17 cellular contexts compared by ENCODE assay signal in the genomic region with DNA sequence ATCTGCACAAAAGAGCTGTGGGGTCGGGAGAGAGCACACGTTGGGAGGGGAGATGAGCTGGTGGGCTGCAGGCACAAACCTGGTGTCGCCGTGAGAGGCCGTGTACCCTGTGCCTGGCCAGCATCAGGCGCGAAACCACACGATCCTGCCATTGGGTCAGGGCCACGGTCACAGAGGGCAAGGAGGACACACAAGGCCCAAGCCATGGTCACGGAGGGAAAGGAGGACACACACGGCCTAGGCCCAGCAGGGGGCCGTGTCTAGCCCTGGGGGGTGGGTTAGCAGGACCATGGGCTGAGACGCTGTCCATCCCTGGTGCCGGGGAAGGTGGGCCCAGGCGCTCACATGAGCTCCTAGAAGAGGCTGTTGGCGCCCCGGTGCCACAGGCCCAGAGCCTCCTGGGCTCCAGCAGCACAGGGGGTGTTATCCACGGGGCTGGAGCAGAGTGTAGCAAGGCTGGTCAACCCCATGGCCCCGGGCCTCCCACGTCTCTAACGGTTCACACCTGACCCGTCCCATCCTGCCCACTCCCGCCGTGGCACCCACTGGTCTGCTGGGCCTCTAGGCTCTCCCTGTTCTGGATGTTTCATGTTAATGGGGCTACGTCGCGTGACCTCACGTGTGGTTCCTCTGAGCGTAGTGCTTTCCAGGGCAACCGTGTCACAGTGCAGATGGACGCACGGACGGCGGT. TPM values are rescaled to one million over a fixed set of nuclear protein-coding genes. Genes with fewer than 3 reads are reported as not detected.
A peak's percentile ranks its signal among the peaks of the same experiment; 100 is the strongest.
DNase-seq lines count a peak whose midpoint lies in the region; ATAC-seq, FAIRE-seq and TF ChIP-seq lines count a peak whose summit lies in the region.
"Had no signal": no experiment of that assay in that cellular context is flagged by ENCODE, and none has a peak within 500 bp of the region (broad histone marks: within the 10 kb centered on the region; RNA-seq: fewer than 3 reads in every experiment).

No MANE protein-coding gene starts in this region.

- no peaks in the 10 kb centered on the region for H3K4me1 ChIP-seq in HEK293 (ENCODE audit: control insufficient read depth, insufficient read depth, low read length)
- no peaks in the 10 kb centered on the region for H3K4me1 ChIP-seq in HepG2 (ENCODE audit: insufficient read depth, low read length)
- H3K4me1 ChIP-seq in left lung = no peaks in the 10 kb centered on the region

- FAIRE-seq in HepG2 (lab: Jason Lieb, UNC) = no peak
- FAIRE-seq: H1 had no signal

- no peak overlapping the region for H3K4me3 Mint-ChIP-seq in activated T-cell treated with anti-CD3 and anti-CD28 coated beads, Interleukin-2, amount 50 U/mL, for 24 hours
- no peak overlapping the region for H3K4me3 Mint-ChIP-seq in stimulated activated effector memory CD8-positive, alpha-beta T cell treated with anti-CD3 and anti-CD28 coated beads, Interleukin-12 subunit alpha, Interleukin-12 subunit beta, amount 100 ng/mL, for 72 hours
- H3K4me3 Mint-ChIP-seq: CD4-positive, alpha-beta T cell had no signal

- TF ChIP-seq CTCF in HEK293 (tag by site-specific recombination; IDR thresholded peaks at IDR 0.05) = no peak
- no peak for TF ChIP-seq CTCF in HepG2 (CRISPR knock-in tag; IDR thresholded peaks at IDR 0.05)
- TF ChIP-seq CTCF in left lung (IDR thresholded peaks at IDR 0.05) = no peak

- WGBS in HepG2 (ENCODE audit: low lambda C conversion rate) = 94% methylated on average over 6 of the region's 34 CpGs

- no peaks in the 10 kb centered on the region for H3K9me3 Mint-ChIP-seq in activated T-cell treated with anti-CD3 and anti-CD28 coated beads, Interleukin-2, amount 50 U/mL, for 24 hours
- H3K9me3 Mint-ChIP-seq in stimulated activated effector memory CD8-positive, alpha-beta T cell treated with anti-CD3 and anti-CD28 coated beads, Interleukin-12 subunit alpha, Interleukin-12 subunit beta, amount 100 ng/mL, for 72 hours = no peaks in the 10 kb centered on the region
- H3K9me3 Mint-ChIP-seq: CD4-positive, alpha-beta T cell had no signal

- H4K20me1 ChIP-seq in HepG2 (ENCODE audit: insufficient read depth, low read length) = no peaks in the 10 kb centered on the region

- H3K4me3 ChIP-seq in HEK293 (ENCODE audit: low read depth, low read length) = no peak overlapping the region
- H3K4me3 ChIP-seq in HepG2 (replicated peaks in 1 of 3; ENCODE audit: insufficient read depth in 1 of 3, low read depth in 2 of 3, low read length in 3 of 3) = no peak overlapping the region
- no peak overlapping the region for H3K4me3 ChIP-seq in left lung
- H3K4me3 ChIP-seq: BLaER1 treated with 17β-estradiol and CSF1 and Interleukin-3, amounts not matched to agents 10 nM and 100 nM had no signal

- peaks cover 0 to 79% of the 10 kb centered on the region in 2 experiments; a peak in 1 of 3 replicates for H3K36me3 ChIP-seq in HEK293 (ENCODE audit: control insufficient read depth in 2 of 2, insufficient read depth in 1 of 2, low read length in 2 of 2)
- H3K36me3 ChIP-seq in HepG2 (replicated peaks in 1 of 2; ENCODE audit: control insufficient read depth in 1 of 2, insufficient read depth in 2 of 2, low read length in 2 of 2) = peaks cover 7 to 13% of the 10 kb centered on the region in 2 experiments; a peak in 4 of 5 replicates
- peaks cover 0 to 100% of the 10 kb centered on the region in 2 donors for H3K36me3 ChIP-seq in left lung

- ATAC-seq in HepG2 (no peak), left lung (no peak), HG03432 (IDR thresholded peaks at IDR 0.05; ENCODE audit: unreplicated experiment) (no peak)
- ATAC-seq in stimulated activated effector memory CD8-positive, alpha-beta T cell treated with anti-CD3 and anti-CD28 coated beads, Interleukin-12 subunit alpha, Interleukin-12 subunit beta, amount 100 ng/mL, for 72 hours = no peak
- ATAC-seq: HCT116 had no signal

- H3K9ac ChIP-seq in HepG2 (ENCODE audit: insufficient read depth, low read depth, low read length) = no peak overlapping the region

- H3K27me3 Mint-ChIP-seq in activated T-cell treated with anti-CD3 and anti-CD28 coated beads, Interleukin-2, amount 50 U/mL, for 24 hours = no peaks in the 10 kb centered on the region
- H3K27me3 Mint-ChIP-seq: CD4-positive, alpha-beta T cell had no signal

- no peaks in the 10 kb centered on the region for H3K79me2 ChIP-seq in HepG2 (ENCODE audit: insufficient read depth, low read length)

- TF ChIP-seq POLR2A in HepG2 (IDR thresholded peaks at IDR 0.05; ENCODE audit: insufficient read depth in 1 of 2, low read depth in 2 of 2, low read length in 2 of 2) = no peak

- no peak overlapping the region for H3K4me2 ChIP-seq in HepG2 (ENCODE audit: low read depth, low read length)
- H3K4me2 ChIP-seq: BLaER1 treated with 17β-estradiol and CSF1 and Interleukin-3, amounts not matched to agents 10 nM and 100 nM had no signal

- CTCF ChIA-PET in HEK293 (lab: Yijun Ruan, JAX) = no interaction called here
- CTCF ChIA-PET in HepG2 (lab: Yijun Ruan, JAX; ENCODE audit: low intra/inter-chr PET ratio, low total read pairs) = no interaction called here

- H3K27ac Mint-ChIP-seq in activated T-cell treated with anti-CD3 and anti-CD28 coated beads, Interleukin-2, amount 50 U/mL, for 24 hours = peak overlapping the region; percentile 26
- peak overlapping the region; percentile 82 for H3K27ac Mint-ChIP-seq in stimulated activated effector memory CD8-positive, alpha-beta T cell treated with anti-CD3 and anti-CD28 coated beads, Interleukin-12 subunit alpha, Interleukin-12 subunit beta, amount 100 ng/mL, for 72 hours
- H3K27ac Mint-ChIP-seq: CD4-positive, alpha-beta T cell had no signal

- BruUV-seq in HepG2 (replicated peaks; lab: Mats Ljungman, UMichigan) = no TSS peak

- H3K27ac ChIP-seq in HEK293 (ENCODE audit: extremely low read depth, low read depth, low read length) = no peak overlapping the region
- H3K27ac ChIP-seq in HepG2 (ENCODE audit: extremely low read length, insufficient read depth, low read length) = no peak overlapping the region
- H3K27ac ChIP-seq in left lung = no peak overlapping the region

- DNase-seq in activated T-cell treated with anti-CD3 and anti-CD28 coated beads, Interleukin-2, amount 50 U/mL, for 24 hours = no peak
- DNase-seq in activated T-cell treated with anti-CD3 and anti-CD28 coated beads, Interleukin-2, amount 50 U/mL, for 1 hour = no peak
- DNase-seq in HepG2 (ENCODE audit: low spot score) (no peak), dedifferentiated amniotic fluid mesenchymal stem cell (ENCODE audit: extremely low spot score) (no peak), left lung (no peak)
- no peak for DNase-seq in stimulated activated effector memory CD8-positive, alpha-beta T cell treated with anti-CD3 and anti-CD28 coated beads, Interleukin-12 subunit alpha, Interleukin-12 subunit beta, amount 100 ng/mL, for 72 hours (ENCODE audit: low spot score in 2 of 2)
- DNase-seq: 8988T; AML-193; Calu3; CD4-positive, alpha-beta T cell; DMS 273 treated with DMSO at 0.1 percent for 48 hours had no signal

- peaks cover 63% of the 10 kb centered on the region for H3K36me3 Mint-ChIP-seq in activated T-cell treated with anti-CD3 and anti-CD28 coated beads, Interleukin-2, amount 50 U/mL, for 24 hours (ENCODE audit: low read depth)
- H3K36me3 Mint-ChIP-seq in stimulated activated effector memory CD8-positive, alpha-beta T cell treated with anti-CD3 and anti-CD28 coated beads, Interleukin-12 subunit alpha, Interleukin-12 subunit beta, amount 100 ng/mL, for 72 hours = peaks cover 14% of the 10 kb centered on the region

- no peaks in the 10 kb centered on the region for H3K4me1 Mint-ChIP-seq in activated T-cell treated with anti-CD3 and anti-CD28 coated beads, Interleukin-2, amount 50 U/mL, for 24 hours (ENCODE audit: low read depth)
- no peaks in the 10 kb centered on the region for H3K4me1 Mint-ChIP-seq in stimulated activated effector memory CD8-positive, alpha-beta T cell treated with anti-CD3 and anti-CD28 coated beads, Interleukin-12 subunit alpha, Interleukin-12 subunit beta, amount 100 ng/mL, for 72 hours

- intact Hi-C loops in HepG2 (cut with micrococcal nuclease; ENCODE audit: unreplicated experiment) (no loop called here), left lung (cut with DNase I) (no loop called here)

- TF ChIP-seq RAD21 in HepG2 (CRISPR knock-in tag; IDR thresholded peaks at IDR 0.05) = no peak

- in situ Hi-C loops in HepG2 (cut with HindIII; ENCODE audit: extremely low pct_ligation_motif_present, low pct_unique_long_range_greater_than_20kb) = no loop called here

- POLR2A ChIA-PET in HEK293 (lab: Yijun Ruan, JAX) = no interaction called here
- POLR2A ChIA-PET in HepG2 (lab: Yijun Ruan, JAX) = no interaction called here

- H3K9me3 ChIP-seq in HEK293 (ENCODE audit: control insufficient read depth, insufficient read depth, low read depth, low read length) (no peaks in the 10 kb centered on the region), HepG2 (ENCODE audit: low read length) (no peaks in the 10 kb centered on the region), left lung (no peaks in the 10 kb centered on the region)
- H3K9me3 ChIP-seq: BLaER1 treated with 17β-estradiol and CSF1 and Interleukin-3, amounts not matched to agents 10 nM and 100 nM had no signal

- H3K27me3 ChIP-seq in HepG2 (ENCODE audit: control insufficient read depth in 1 of 2, insufficient read depth in 2 of 2, low read length in 2 of 2) (no peaks in the 10 kb centered on the region), left lung (no peaks in the 10 kb centered on the region)
- H3K27me3 ChIP-seq: BLaER1 treated with 17β-estradiol and CSF1 and Interleukin-3, amounts not matched to agents 10 nM and 100 nM had no signal

- H2AFZ ChIP-seq in HepG2 (ENCODE audit: low read length) = no peak overlapping the region

- no peak for TF ChIP-seq EP300 in HepG2 (IDR thresholded peaks at IDR 0.05; ENCODE audit: low read depth in 2 of 2, low read length in 2 of 2)
- TF ChIP-seq EP300 in HepG2 (CRISPR knock-in tag; IDR thresholded peaks at IDR 0.05; ENCODE audit: borderline replicate concordance) = no peak

RNA-seq across cellular contexts. Expression of gene CCDC154, which starts 7.5 kb away (rescaled TPM):
- total RNA-seq in HepG2 (2016; rRNA removed; fragmentation: Illumina TruSeq; extraction: Trizol) = 1.5 and 1.8 TPM in 2 replicates
- 0.61 and 0.79 TPM in 2 replicates for total RNA-seq in HepG2 (2016; cell fraction: cytosol; rRNA removed; fragmentation: Illumina TruSeq; extraction: Trizol; ENCODE audit: low read depth)
- total RNA-seq in HepG2 (2016; cell fraction: insoluble cytoplasmic fraction; rRNA removed; fragmentation: Illumina TruSeq; extraction: Trizol) = 1.4 and 1.7 TPM in 2 replicates
- total RNA-seq in HepG2 (2016; cell fraction: membrane; rRNA removed; fragmentation: Illumina TruSeq; extraction: Trizol) = 0.83 and 1.1 TPM in 2 replicates
- 0.31 TPM in 1 of 2 replicates, not detected in the other for total RNA-seq in HepG2 (2016; cell fraction: nucleus; rRNA removed; fragmentation: Illumina TruSeq; extraction: Trizol)
- polyA plus RNA-seq in HepG2 (2011; rRNA removed) = 0.84 and 0.92 TPM in 2 replicates
- polyA plus RNA-seq in HepG2 (2011; cell fraction: cytosol; rRNA removed) = 0.24 and 0.56 TPM in 2 replicates
- polyA plus RNA-seq in HepG2 (2011; cell fraction: nucleus; rRNA removed) = 2.1 and 2.4 TPM in 2 replicates
- 0.48 and 1.2 TPM in 2 replicates for polyA plus RNA-seq in HepG2 (2012)
- 0.92 and 1.0 TPM in 2 replicates for polyA plus RNA-seq in HepG2 (2016; cell fraction: cytosol; fragmentation: Illumina TruSeq; extraction: Trizol; ENCODE audit: low read depth)
- polyA plus RNA-seq in HepG2 (2016; cell fraction: insoluble cytoplasmic fraction; fragmentation: Illumina TruSeq; extraction: Trizol; ENCODE audit: low read depth) = 0.65 and 1.6 TPM in 2 replicates
- polyA plus RNA-seq in HepG2 (2016; cell fraction: membrane; fragmentation: Illumina TruSeq; extraction: Trizol; ENCODE audit: low read depth) = 0.45 and 0.71 TPM in 2 replicates
- 2.3 and 3.5 TPM in 2 replicates for polyA plus RNA-seq in HepG2 (2016; cell fraction: nucleus; fragmentation: Illumina TruSeq; extraction: Trizol; ENCODE audit: insufficient read depth, low read depth)
- polyA minus RNA-seq in HepG2 (2011; rRNA and poly(A)+ RNA removed; ENCODE audit: low replicate concordance) = not detected in 2 replicates
- not detected in 2 replicates for polyA minus RNA-seq in HepG2 (2011; cell fraction: cytosol; rRNA and poly(A)+ RNA removed)
- 0.12 and 0.26 TPM in 2 replicates for polyA minus RNA-seq in HepG2 (2011; cell fraction: nucleus; rRNA and poly(A)+ RNA removed)
- total RNA-seq in left lung = 1 to 10 TPM; 1.5 to 2.7 TPM
- total RNA-seq: Daoy had no signal

RNA-seq across cellular contexts. Expression of gene PERCC1, which starts 21.0 kb away (rescaled TPM):
- 0.15 TPM in 1 of 2 replicates, not detected in the other for total RNA-seq in HepG2 (2016; rRNA removed; fragmentation: Illumina TruSeq; extraction: Trizol)
- total RNA-seq in HepG2 (2016; cell fraction: cytosol; rRNA removed; fragmentation: Illumina TruSeq; extraction: Trizol; ENCODE audit: low read depth) = not detected in 2 replicates
- 0.13 TPM in 1 of 2 replicates, not detected in the other for total RNA-seq in HepG2 (2016; cell fraction: insoluble cytoplasmic fraction; rRNA removed; fragmentation: Illumina TruSeq; extraction: Trizol)
- not detected in 2 replicates for total RNA-seq in HepG2 (2016; cell fraction: membrane; rRNA removed; fragmentation: Illumina TruSeq; extraction: Trizol)
- not detected in 2 replicates for total RNA-seq in HepG2 (2016; cell fraction: nucleus; rRNA removed; fragmentation: Illumina TruSeq; extraction: Trizol)
- not detected in 2 replicates for polyA plus RNA-seq in HepG2 (2011; rRNA removed)
- not detected in 2 replicates for polyA plus RNA-seq in HepG2 (2011; cell fraction: cytosol; rRNA removed)
- polyA plus RNA-seq in HepG2 (2011; cell fraction: nucleus; rRNA removed) = not detected in 2 replicates
- not detected in 2 replicates for polyA plus RNA-seq in HepG2 (2012)
- polyA plus RNA-seq in HepG2 (2016; cell fraction: cytosol; fragmentation: Illumina TruSeq; extraction: Trizol; ENCODE audit: low read depth) = not detected in 2 replicates
- not detected in 2 replicates for polyA plus RNA-seq in HepG2 (2016; cell fraction: insoluble cytoplasmic fraction; fragmentation: Illumina TruSeq; extraction: Trizol; ENCODE audit: low read depth)
- not detected in 2 replicates for polyA plus RNA-seq in HepG2 (2016; cell fraction: membrane; fragmentation: Illumina TruSeq; extraction: Trizol; ENCODE audit: low read depth)
- polyA plus RNA-seq in HepG2 (2016; cell fraction: nucleus; fragmentation: Illumina TruSeq; extraction: Trizol; ENCODE audit: insufficient read depth, low read depth) = not detected in 2 replicates
- not detected in 2 replicates for polyA minus RNA-seq in HepG2 (2011; rRNA and poly(A)+ RNA removed; ENCODE audit: low replicate concordance)
- polyA minus RNA-seq in HepG2 (2011; cell fraction: cytosol; rRNA and poly(A)+ RNA removed) = not detected in 2 replicates
- polyA minus RNA-seq in HepG2 (2011; cell fraction: nucleus; rRNA and poly(A)+ RNA removed) = not detected in 2 replicates
- total RNA-seq in left lung = under 1 TPM in 1 of 2 donors, not detected in 1; 0.31 TPM
- total RNA-seq: Calu3, Daoy, H1 had no signal
- polyA plus RNA-seq: H1 had no signal

RNA-seq across cellular contexts. Expression of gene CLCN7, which starts 23.0 kb away (rescaled TPM):
- total RNA-seq in HepG2 (2016; rRNA removed; fragmentation: Illumina TruSeq; extraction: Trizol) (9.8 and 25.1 TPM in 2 replicates), left lung (100 to 1,000 TPM; 110 to 130 TPM)
- 8.5 and 9.5 TPM in 2 replicates for total RNA-seq in HepG2 (2016; cell fraction: cytosol; rRNA removed; fragmentation: Illumina TruSeq; extraction: Trizol; ENCODE audit: low read depth)
- 6.2 and 24.1 TPM in 2 replicates for total RNA-seq in HepG2 (2016; cell fraction: insoluble cytoplasmic fraction; rRNA removed; fragmentation: Illumina TruSeq; extraction: Trizol)
- total RNA-seq in HepG2 (2016; cell fraction: membrane; rRNA removed; fragmentation: Illumina TruSeq; extraction: Trizol) = 6.7 and 7.5 TPM in 2 replicates
- total RNA-seq in HepG2 (2016; cell fraction: nucleus; rRNA removed; fragmentation: Illumina TruSeq; extraction: Trizol) = 22.9 and 27.4 TPM in 2 replicates
- 24.6 and 33.6 TPM in 2 replicates for polyA plus RNA-seq in HepG2 (2011; rRNA removed)
- 11.6 and 26.3 TPM in 2 replicates for polyA plus RNA-seq in HepG2 (2011; cell fraction: cytosol; rRNA removed)
- 413 and 489 TPM in 2 replicates for polyA plus RNA-seq in HepG2 (2011; cell fraction: nucleus; rRNA removed)
- polyA plus RNA-seq in HepG2 (2012) = 30.8 and 56.7 TPM in 2 replicates
- polyA plus RNA-seq in HepG2 (2016; cell fraction: cytosol; fragmentation: Illumina TruSeq; extraction: Trizol; ENCODE audit: low read depth) = 1.7 and 1.8 TPM in 2 replicates
- polyA plus RNA-seq in HepG2 (2016; cell fraction: insoluble cytoplasmic fraction; fragmentation: Illumina TruSeq; extraction: Trizol; ENCODE audit: low read depth) = 6.7 and 9.1 TPM in 2 replicates
- 3.8 and 6.1 TPM in 2 replicates for polyA plus RNA-seq in HepG2 (2016; cell fraction: membrane; fragmentation: Illumina TruSeq; extraction: Trizol; ENCODE audit: low read depth)
- 78.0 and 79.0 TPM in 2 replicates for polyA plus RNA-seq in HepG2 (2016; cell fraction: nucleus; fragmentation: Illumina TruSeq; extraction: Trizol; ENCODE audit: insufficient read depth, low read depth)
- polyA minus RNA-seq in HepG2 (2011; rRNA and poly(A)+ RNA removed; ENCODE audit: low replicate concordance) = 47.8 and 83.3 TPM in 2 replicates
- 15.7 and 20.3 TPM in 2 replicates for polyA minus RNA-seq in HepG2 (2011; cell fraction: cytosol; rRNA and poly(A)+ RNA removed)
- 46.9 and 49.4 TPM in 2 replicates for polyA minus RNA-seq in HepG2 (2011; cell fraction: nucleus; rRNA and poly(A)+ RNA removed)

RNA-seq across cellular contexts. Expression of gene UQCC4, which starts 31.3 kb away (rescaled TPM):
- total RNA-seq in HepG2 (2016; rRNA removed; fragmentation: Illumina TruSeq; extraction: Trizol) (29.6 and 29.9 TPM in 2 replicates), left lung (10 to 100 TPM; 10.3 to 12.9 TPM)
- total RNA-seq in HepG2 (2016; cell fraction: cytosol; rRNA removed; fragmentation: Illumina TruSeq; extraction: Trizol; ENCODE audit: low read depth) = 22.0 and 23.6 TPM in 2 replicates
- total RNA-seq in HepG2 (2016; cell fraction: insoluble cytoplasmic fraction; rRNA removed; fragmentation: Illumina TruSeq; extraction: Trizol) = 27.3 and 30.2 TPM in 2 replicates
- total RNA-seq in HepG2 (2016; cell fraction: membrane; rRNA removed; fragmentation: Illumina TruSeq; extraction: Trizol) = 24.5 and 33.2 TPM in 2 replicates
- total RNA-seq in HepG2 (2016; cell fraction: nucleus; rRNA removed; fragmentation: Illumina TruSeq; extraction: Trizol) = 11.7 and 14.7 TPM in 2 replicates
- polyA plus RNA-seq in HepG2 (2011; rRNA removed) = 17.6 and 19.2 TPM in 2 replicates
- polyA plus RNA-seq in HepG2 (2011; cell fraction: cytosol; rRNA removed) = 21.5 and 24.4 TPM in 2 replicates
- 9.1 and 10.9 TPM in 2 replicates for polyA plus RNA-seq in HepG2 (2011; cell fraction: nucleus; rRNA removed)
- 8.9 and 10.5 TPM in 2 replicates for polyA plus RNA-seq in HepG2 (2012)
- 13.9 and 22.1 TPM in 2 replicates for polyA plus RNA-seq in HepG2 (2016; cell fraction: cytosol; fragmentation: Illumina TruSeq; extraction: Trizol; ENCODE audit: low read depth)
- 19.8 and 20.7 TPM in 2 replicates for polyA plus RNA-seq in HepG2 (2016; cell fraction: insoluble cytoplasmic fraction; fragmentation: Illumina TruSeq; extraction: Trizol; ENCODE audit: low read depth)
- 17.4 and 20.9 TPM in 2 replicates for polyA plus RNA-seq in HepG2 (2016; cell fraction: membrane; fragmentation: Illumina TruSeq; extraction: Trizol; ENCODE audit: low read depth)
- polyA plus RNA-seq in HepG2 (2016; cell fraction: nucleus; fragmentation: Illumina TruSeq; extraction: Trizol; ENCODE audit: insufficient read depth, low read depth) = 20.4 and 23.0 TPM in 2 replicates
- 10.9 and 14.0 TPM in 2 replicates for polyA minus RNA-seq in HepG2 (2011; rRNA and poly(A)+ RNA removed; ENCODE audit: low replicate concordance)
- 5.3 and 5.4 TPM in 2 replicates for polyA minus RNA-seq in HepG2 (2011; cell fraction: cytosol; rRNA and poly(A)+ RNA removed)
- polyA minus RNA-seq in HepG2 (2011; cell fraction: nucleus; rRNA and poly(A)+ RNA removed) = 6.5 and 7.5 TPM in 2 replicates

RNA-seq across cellular contexts. Expression of gene PTX4, which starts 36.9 kb away (rescaled TPM):
- total RNA-seq in HepG2 (2016; rRNA removed; fragmentation: Illumina TruSeq; extraction: Trizol) = not detected in 2 replicates
- not detected in 2 replicates for total RNA-seq in HepG2 (2016; cell fraction: cytosol; rRNA removed; fragmentation: Illumina TruSeq; extraction: Trizol; ENCODE audit: low read depth)
- not detected in 2 replicates for total RNA-seq in HepG2 (2016; cell fraction: insoluble cytoplasmic fraction; rRNA removed; fragmentation: Illumina TruSeq; extraction: Trizol)
- total RNA-seq in HepG2 (2016; cell fraction: membrane; rRNA removed; fragmentation: Illumina TruSeq; extraction: Trizol) = not detected in 2 replicates
- not detected in 2 replicates for total RNA-seq in HepG2 (2016; cell fraction: nucleus; rRNA removed; fragmentation: Illumina TruSeq; extraction: Trizol)
- polyA plus RNA-seq in HepG2 (2011; rRNA removed) = 0.04 TPM in 1 of 2 replicates, not detected in the other
- 0.04 TPM in 1 of 2 replicates, not detected in the other for polyA plus RNA-seq in HepG2 (2011; cell fraction: cytosol; rRNA removed)
- not detected in 2 replicates for polyA plus RNA-seq in HepG2 (2011; cell fraction: nucleus; rRNA removed)
- polyA plus RNA-seq in HepG2 (2012) = not detected in 2 replicates
- not detected in 2 replicates for polyA plus RNA-seq in HepG2 (2016; cell fraction: cytosol; fragmentation: Illumina TruSeq; extraction: Trizol; ENCODE audit: low read depth)
- not detected in 2 replicates for polyA plus RNA-seq in HepG2 (2016; cell fraction: insoluble cytoplasmic fraction; fragmentation: Illumina TruSeq; extraction: Trizol; ENCODE audit: low read depth)
- not detected in 2 replicates for polyA plus RNA-seq in HepG2 (2016; cell fraction: membrane; fragmentation: Illumina TruSeq; extraction: Trizol; ENCODE audit: low read depth)
- not detected in 2 replicates for polyA plus RNA-seq in HepG2 (2016; cell fraction: nucleus; fragmentation: Illumina TruSeq; extraction: Trizol; ENCODE audit: insufficient read depth, low read depth)
- not detected in 2 replicates for polyA minus RNA-seq in HepG2 (2011; rRNA and poly(A)+ RNA removed; ENCODE audit: low replicate concordance)
- polyA minus RNA-seq in HepG2 (2011; cell fraction: cytosol; rRNA and poly(A)+ RNA removed) = not detected in 2 replicates
- polyA minus RNA-seq in HepG2 (2011; cell fraction: nucleus; rRNA and poly(A)+ RNA removed) = not detected in 2 replicates
- total RNA-seq in left lung = not detected
- total RNA-seq: Calu3; CD4-positive, alpha-beta T cell; Daoy; H1 had no signal
- polyA plus RNA-seq: H1 had no signal
